17 cellular contexts compared by ENCODE assay signal in the genomic region with DNA sequence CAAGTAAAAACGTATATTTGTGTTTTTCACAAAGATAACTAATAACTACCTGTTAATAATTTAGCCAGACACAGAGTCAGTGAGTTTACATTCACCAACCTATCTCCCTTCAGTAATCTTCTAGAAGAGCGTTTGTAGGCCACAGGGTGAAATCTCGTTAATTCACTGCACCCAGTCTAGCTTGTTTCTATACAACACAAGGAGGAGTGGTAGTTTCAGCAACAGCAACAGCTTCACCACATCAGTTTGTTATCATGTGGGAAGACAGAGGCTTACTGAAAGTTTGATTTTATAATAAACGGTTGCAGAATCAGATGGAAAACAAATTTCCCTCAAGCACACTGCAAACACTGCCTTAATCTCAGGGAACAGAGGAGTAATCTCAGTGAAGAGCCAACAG. TPM values are rescaled to one million over a fixed set of nuclear protein-coding genes. Genes with fewer than 3 reads are reported as not detected.
DNase-seq lines count a peak whose midpoint lies in the region; ATAC-seq and TF ChIP-seq lines count a peak whose summit lies in the region.
"Had no signal": no experiment of that assay in that cellular context is flagged by ENCODE, and none has a peak within 500 bp of the region (broad histone marks: within the 10 kb centered on the region; RNA-seq: fewer than 3 reads in every experiment).

No MANE protein-coding gene starts in this region.

- CTCF ChIA-PET in Caco-2 (lab: Charles Lee) = interaction anchor here (0.9 to 1.2 kb wide), 2 partner anchors 26 to 53 kb away, joined by 3 read pairs; no protein-coding TSS in a partner anchor
- CTCF ChIA-PET in CD4-positive, alpha-beta memory T cell (lab: Charles Lee; ENCODE audit: partially characterized antibody) = no interaction called here

- H3K27ac ChIP-seq in CD4-positive, alpha-beta memory T cell (ENCODE audit: low read depth, low read length) = no peak overlapping the region
- H3K27ac ChIP-seq: KMS-11, SJSA1 had no signal

- H3K27me3 ChIP-seq in Caco-2 (replicated peaks; ENCODE audit: control insufficient read depth, insufficient read depth, low read length) (no peaks in the 10 kb centered on the region), endocrine pancreas (ENCODE audit: control insufficient read depth, insufficient read depth, low read length) (no peaks in the 10 kb centered on the region)
- no peaks in the 10 kb centered on the region for H3K27me3 ChIP-seq in CD4-positive, alpha-beta memory T cell (ENCODE audit: insufficient read depth, low read length)
- H3K27me3 ChIP-seq: pancreas had no signal

- no peak for DNase-seq in Caco-2
- DNase-seq in NCI-H69 (lab: John Stamatoyannopoulos, UW) = peak; percentile 70
- peak; percentile 80 for DNase-seq in pons (ENCODE audit: low spot score)
- DNase-seq in globus pallidus (ENCODE audit: low spot score) = no peak
- no peak for DNase-seq in activated CD8-positive, alpha-beta memory T cell treated with anti-CD3 and anti-CD28 coated beads, Interleukin-2, amount 50 U/mL, for 4 hours
- DNase-seq in CD4-positive, alpha-beta memory T cell = no peak
- DNase-seq: activated CD4-positive, alpha-beta T cell treated with anti-CD3 and anti-CD28 coated beads for 4 hours; CD8-positive, alpha-beta memory T cell; effector CD4-positive, alpha-beta T cell; NCI-H2227 treated with DMSO at 0.1 percent for 48 hours; pancreas; stimulated activated naive CD4-positive, alpha-beta T cell had no signal

- H3K27ac Mint-ChIP-seq in Caco-2 (ENCODE audit: unreplicated experiment) = peak overlapping the region; percentile 96
- H3K27ac Mint-ChIP-seq in CD4-positive, alpha-beta memory T cell = no peak overlapping the region
- H3K27ac Mint-ChIP-seq: activated naive CD4-positive, alpha-beta T cell treated with anti-CD3 and anti-CD28 coated beads, Interleukin-2, amount 50 U/mL, for 24 hours; CD8-positive, alpha-beta memory T cell had no signal

- H3K9me3 ChIP-seq in Caco-2 = no peaks in the 10 kb centered on the region
- H3K9me3 ChIP-seq in endocrine pancreas (ENCODE audit: control insufficient read depth, low read length) = no peaks in the 10 kb centered on the region
- no peaks in the 10 kb centered on the region for H3K9me3 ChIP-seq in CD4-positive, alpha-beta memory T cell (ENCODE audit: control insufficient read depth in 1 of 2, low read length in 2 of 2)
- H3K9me3 ChIP-seq: pancreas, SJSA1 had no signal

- TF ChIP-seq CTCF in Caco-2 (IDR thresholded peaks at IDR 0.05; ENCODE audit: insufficient read depth in 1 of 2, low read depth in 1 of 2, low read length in 1 of 2, severe bottlenecking in 1 of 2, unreplicated experiment in 1 of 2) = no peak

- peak overlapping the region; percentile 93 for H3K4me3 Mint-ChIP-seq in Caco-2 (ENCODE audit: unreplicated experiment)
- no peak overlapping the region for H3K4me3 Mint-ChIP-seq in CD4-positive, alpha-beta memory T cell
- H3K4me3 Mint-ChIP-seq: activated naive CD4-positive, alpha-beta T cell treated with anti-CD3 and anti-CD28 coated beads, Interleukin-2, amount 50 U/mL, for 24 hours; CD8-positive, alpha-beta memory T cell had no signal

- POLR2A ChIA-PET in Caco-2 (lab: Charles Lee) = interaction anchor here (0.6 to 2.8 kb wide), 2 partner anchors 12 to 26 kb away, joined by 10 read pairs; no protein-coding TSS in a partner anchor
- POLR2A ChIA-PET in CD4-positive, alpha-beta memory T cell (lab: Charles Lee; ENCODE audit: partially characterized antibody) = no interaction called here

- H3K4me1 Mint-ChIP-seq in Caco-2 (ENCODE audit: low read depth, unreplicated experiment) = peaks cover 43% of the 10 kb centered on the region
- peaks cover 0 to 13% (median 6%) of the 10 kb centered on the region in 4 donors for H3K4me1 Mint-ChIP-seq in CD4-positive, alpha-beta memory T cell

- H3K36me3 Mint-ChIP-seq in Caco-2 (ENCODE audit: insufficient read depth, unreplicated experiment) = peaks cover 19% of the 10 kb centered on the region
- no peaks in the 10 kb centered on the region for H3K36me3 Mint-ChIP-seq in CD4-positive, alpha-beta memory T cell
- H3K36me3 Mint-ChIP-seq: activated naive CD4-positive, alpha-beta T cell treated with anti-CD3 and anti-CD28 coated beads, Interleukin-2, amount 50 U/mL, for 24 hours; CD8-positive, alpha-beta memory T cell had no signal

- H3K4me1 ChIP-seq in Caco-2 = peaks cover 48% of the 10 kb centered on the region
- peaks cover 18% of the 10 kb centered on the region for H3K4me1 ChIP-seq in endocrine pancreas (ENCODE audit: control insufficient read depth, insufficient read depth, low read length)
- H3K4me1 ChIP-seq in CD4-positive, alpha-beta memory T cell (ENCODE audit: insufficient read depth, low read length) = no peaks in the 10 kb centered on the region
- H3K4me1 ChIP-seq: SJSA1 had no signal

- H3K36me3 ChIP-seq in Caco-2 (ENCODE audit: control insufficient read depth, insufficient read depth, low read length) (no peaks in the 10 kb centered on the region; the same call in 1 of the 2 replicates), endocrine pancreas (ENCODE audit: control insufficient read depth, insufficient read depth, low read length) (no peaks in the 10 kb centered on the region)
- H3K36me3 ChIP-seq in CD4-positive, alpha-beta memory T cell (ENCODE audit: insufficient read depth, low read length) = no peaks in the 10 kb centered on the region
- H3K36me3 ChIP-seq: pancreas, SJSA1 had no signal

- no peaks in the 10 kb centered on the region for H3K27me3 Mint-ChIP-seq in Caco-2 (ENCODE audit: insufficient read depth, unreplicated experiment)
- peaks cover 16 to 31% of the 10 kb centered on the region in 2 donors for H3K27me3 Mint-ChIP-seq in CD4-positive, alpha-beta memory T cell

- no peak for ATAC-seq in GM21526 (IDR thresholded peaks at IDR 0.05; ENCODE audit: low FRiP score, unreplicated experiment)

- H3K4me3 ChIP-seq in Caco-2 (ENCODE audit: low read depth, low read length) (no peak overlapping the region), endocrine pancreas (ENCODE audit: control insufficient read depth, insufficient read depth, low read length) (peak overlapping the region; percentile 89)
- no peak overlapping the region for H3K4me3 ChIP-seq in CD4-positive, alpha-beta memory T cell (ENCODE audit: low read length in 2 of 2)
- H3K4me3 ChIP-seq: SJSA1 had no signal

- no peaks in the 10 kb centered on the region for H3K9me3 Mint-ChIP-seq in Caco-2 (ENCODE audit: unreplicated experiment)
- H3K9me3 Mint-ChIP-seq in CD4-positive, alpha-beta memory T cell = peaks cover 0 to 2% (median 0%) of the 10 kb centered on the region in 8 donors
- H3K9me3 Mint-ChIP-seq: activated naive CD4-positive, alpha-beta T cell treated with anti-CD3 and anti-CD28 coated beads, Interleukin-2, amount 50 U/mL, for 24 hours had no signal

- BruUV-seq in Caco-2 (replicated peaks; lab: Mats Ljungman, UMichigan) = no TSS peak

- peak overlapping the region; percentile 7 for H3K9ac ChIP-seq in endocrine pancreas (ENCODE audit: control insufficient read depth, insufficient read depth, low read length)
- H3K9ac ChIP-seq: KMS-11 had no signal

- intact Hi-C loops in Caco-2 (cut with micrococcal nuclease; ENCODE audit: unreplicated experiment) = loop anchor here (1.0 to 10.0 kb wide), 3 partner anchors 19 to 53 kb away; no protein-coding TSS in a partner anchor
- intact Hi-C loops in CD4-positive, alpha-beta memory T cell (cut with micrococcal nuclease) = no loop called here

RNA-seq across cellular contexts. Expression of gene COBL, which starts 2.6 kb away (rescaled TPM):
- total RNA-seq in Caco-2 (2022) = 60.6 and 63.6 TPM in 2 replicates
- total RNA-seq in CD4-positive, alpha-beta memory T cell = not detected
- not detected for polyA plus RNA-seq in CD4-positive, alpha-beta memory T cell
- total RNA-seq: CD8-positive, alpha-beta memory T cell; SJSA1 had no signal
- polyA plus RNA-seq: CD8-positive, alpha-beta memory T cell had no signal

Comparison
In these comparisons a context has a peak if more than half of its experiments do, and no peak if none do; other contexts are left out.
1. DNase-seq: peak in NCI-H69 (single experiment) and pons (single experiment); none in Caco-2 (0 of 2), globus pallidus (single experiment), activated CD8-positive, alpha-beta memory T cell treated with anti-CD3 and anti-CD28 coated beads, Interleukin-2, amount 50 U/mL, for 4 hours (single experiment) and CD4-positive, alpha-beta memory T cell (0 of 5).
2. RNA of gene COBL, which starts 2.6 kb away (total RNA-seq): 60.6 to 63.6 TPM in Caco-2; not detected in CD4-positive, alpha-beta memory T cell; every median in the first group is over 10 times any median in the second.